1 cellular context compared by ENCODE assay signal in the genomic region with DNA sequence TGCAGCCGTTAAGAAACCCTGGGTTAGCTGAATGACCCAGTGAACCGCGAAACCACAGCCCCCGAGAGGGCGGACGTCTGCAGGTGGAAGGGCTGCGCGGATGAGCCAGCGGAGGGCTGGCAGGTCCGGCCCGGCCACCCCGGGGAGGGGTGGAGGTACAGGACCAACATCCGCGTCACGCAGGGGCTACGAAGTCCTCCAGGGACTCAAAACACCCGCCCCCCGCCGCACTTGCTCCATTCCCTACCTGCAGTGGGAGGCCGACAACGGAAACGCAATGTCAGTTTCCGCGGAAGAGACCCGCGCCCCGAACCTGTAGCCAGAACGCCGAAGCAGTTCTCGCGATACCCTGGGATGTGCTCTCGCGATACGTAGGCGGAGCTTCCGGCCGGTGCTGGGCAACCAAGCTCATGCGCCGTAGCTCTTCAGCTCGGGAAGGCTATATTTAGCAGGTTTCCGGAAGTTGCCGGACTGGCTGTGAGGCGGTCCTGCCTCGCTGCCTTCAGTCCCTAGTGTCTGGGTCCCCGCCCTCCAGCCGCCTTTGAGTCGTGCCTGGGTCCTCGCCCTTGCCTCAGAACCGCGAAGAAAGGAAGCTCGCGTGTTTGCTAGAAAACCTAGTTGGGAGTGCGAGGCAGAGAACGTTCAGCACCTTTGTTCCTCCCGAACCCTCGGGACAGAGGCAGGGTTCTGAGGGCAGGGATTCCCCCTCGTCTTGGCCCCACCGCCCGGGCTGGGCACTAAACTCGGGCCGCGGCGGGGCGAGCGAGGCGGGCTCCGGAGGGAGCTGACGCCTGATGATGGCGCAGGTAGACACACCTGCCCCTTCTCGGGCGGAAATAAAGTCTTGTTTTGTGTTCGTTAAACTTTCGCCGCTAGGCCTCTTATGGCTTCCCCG.
TF ChIP-seq lines count a peak whose summit lies in the region.

A gene with protein sequence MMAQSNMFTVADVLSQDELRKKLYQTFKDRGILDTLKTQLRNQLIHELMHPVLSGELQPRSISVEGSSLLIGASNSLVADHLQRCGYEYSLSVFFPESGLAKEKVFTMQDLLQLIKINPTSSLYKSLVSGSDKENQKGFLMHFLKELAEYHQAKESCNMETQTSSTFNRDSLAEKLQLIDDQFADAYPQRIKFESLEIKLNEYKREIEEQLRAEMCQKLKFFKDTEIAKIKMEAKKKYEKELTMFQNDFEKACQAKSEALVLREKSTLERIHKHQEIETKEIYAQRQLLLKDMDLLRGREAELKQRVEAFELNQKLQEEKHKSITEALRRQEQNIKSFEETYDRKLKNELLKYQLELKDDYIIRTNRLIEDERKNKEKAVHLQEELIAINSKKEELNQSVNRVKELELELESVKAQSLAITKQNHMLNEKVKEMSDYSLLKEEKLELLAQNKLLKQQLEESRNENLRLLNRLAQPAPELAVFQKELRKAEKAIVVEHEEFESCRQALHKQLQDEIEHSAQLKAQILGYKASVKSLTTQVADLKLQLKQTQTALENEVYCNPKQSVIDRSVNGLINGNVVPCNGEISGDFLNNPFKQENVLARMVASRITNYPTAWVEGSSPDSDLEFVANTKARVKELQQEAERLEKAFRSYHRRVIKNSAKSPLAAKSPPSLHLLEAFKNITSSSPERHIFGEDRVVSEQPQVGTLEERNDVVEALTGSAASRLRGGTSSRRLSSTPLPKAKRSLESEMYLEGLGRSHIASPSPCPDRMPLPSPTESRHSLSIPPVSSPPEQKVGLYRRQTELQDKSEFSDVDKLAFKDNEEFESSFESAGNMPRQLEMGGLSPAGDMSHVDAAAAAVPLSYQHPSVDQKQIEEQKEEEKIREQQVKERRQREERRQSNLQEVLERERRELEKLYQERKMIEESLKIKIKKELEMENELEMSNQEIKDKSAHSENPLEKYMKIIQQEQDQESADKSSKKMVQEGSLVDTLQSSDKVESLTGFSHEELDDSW (plus strand): TSS at position 471 of the 895 bp plus-strand sequence. CDS start 324 bp downstream, at position 795.
A gene (minus strand): TSS at position 343 of the 895 bp plus-strand sequence. CDS start 14,657 bp downstream, outside the sequence.

TF ChIP-seq in HepG2, 621 proteins besides CTCF, POLR2A, EP300 and RAD21 (continued from another document):
- TF ChIP-seq, protein P1, sequence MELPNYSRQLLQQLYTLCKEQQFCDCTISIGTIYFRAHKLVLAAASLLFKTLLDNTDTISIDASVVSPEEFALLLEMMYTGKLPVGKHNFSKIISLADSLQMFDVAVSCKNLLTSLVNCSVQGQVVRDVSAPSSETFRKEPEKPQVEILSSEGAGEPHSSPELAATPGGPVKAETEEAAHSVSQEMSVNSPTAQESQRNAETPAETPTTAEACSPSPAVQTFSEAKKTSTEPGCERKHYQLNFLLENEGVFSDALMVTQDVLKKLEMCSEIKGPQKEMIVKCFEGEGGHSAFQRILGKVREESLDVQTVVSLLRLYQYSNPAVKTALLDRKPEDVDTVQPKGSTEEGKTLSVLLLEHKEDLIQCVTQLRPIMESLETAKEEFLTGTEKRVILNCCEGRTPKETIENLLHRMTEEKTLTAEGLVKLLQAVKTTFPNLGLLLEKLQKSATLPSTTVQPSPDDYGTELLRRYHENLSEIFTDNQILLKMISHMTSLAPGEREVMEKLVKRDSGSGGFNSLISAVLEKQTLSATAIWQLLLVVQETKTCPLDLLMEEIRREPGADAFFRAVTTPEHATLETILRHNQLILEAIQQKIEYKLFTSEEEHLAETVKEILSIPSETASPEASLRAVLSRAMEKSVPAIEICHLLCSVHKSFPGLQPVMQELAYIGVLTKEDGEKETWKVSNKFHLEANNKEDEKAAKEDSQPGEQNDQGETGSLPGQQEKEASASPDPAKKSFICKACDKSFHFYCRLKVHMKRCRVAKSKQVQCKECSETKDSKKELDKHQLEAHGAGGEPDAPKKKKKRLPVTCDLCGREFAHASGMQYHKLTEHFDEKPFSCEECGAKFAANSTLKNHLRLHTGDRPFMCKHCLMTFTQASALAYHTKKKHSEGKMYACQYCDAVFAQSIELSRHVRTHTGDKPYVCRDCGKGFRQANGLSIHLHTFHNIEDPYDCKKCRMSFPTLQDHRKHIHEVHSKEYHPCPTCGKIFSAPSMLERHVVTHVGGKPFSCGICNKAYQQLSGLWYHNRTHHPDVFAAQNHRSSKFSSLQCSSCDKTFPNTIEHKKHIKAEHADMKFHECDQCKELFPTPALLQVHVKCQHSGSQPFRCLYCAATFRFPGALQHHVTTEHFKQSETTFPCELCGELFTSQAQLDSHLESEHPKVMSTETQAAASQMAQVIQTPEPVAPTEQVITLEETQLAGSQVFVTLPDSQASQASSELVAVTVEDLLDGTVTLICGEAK (IDR thresholded peaks at IDR 0.05) = no peak
- TF ChIP-seq, protein P1 (CRISPR knock-in tag; IDR thresholded peaks at IDR 0.05) = peak; percentile 81
- no peak; the same call in 1 of the 2 replicates for TF ChIP-seq ARNT2 (CRISPR knock-in tag; IDR thresholded peaks at IDR 0.05; ENCODE audit: low read depth)
